2 cellular contexts compared by ENCODE assay signal in genomic region chr12:1591029-1591428, GRCh38.
TF ChIP-seq lines count a peak whose summit lies in the region.

No MANE protein-coding gene starts in this region.

TF ChIP-seq in SK-N-SH, 30 proteins besides CTCF, POLR2A, EP300 and RAD21 (continued from another document):
- TF ChIP-seq USF1 (IDR thresholded peaks at IDR 0.05; ENCODE audit: borderline replicate concordance, low read depth) (no peak), GABPA (IDR thresholded peaks at IDR 0.05; ENCODE audit: low read depth) (no peak), USF2 (IDR thresholded peaks at IDR 0.05; ENCODE audit: borderline replicate concordance, low read depth, low read length) (no peak), RCOR1 (IDR thresholded peaks at IDR 0.05; ENCODE audit: low read length) (no peak), MXI1 (IDR thresholded peaks at IDR 0.05; ENCODE audit: low read depth, low read length) (no peak), NFIC (IDR thresholded peaks at IDR 0.05; ENCODE audit: borderline replicate concordance) (no peak), POLR2AphosphoS5 (IDR thresholded peaks at IDR 0.05; ENCODE audit: low read depth, low read length) (no peak), SMC3 (IDR thresholded peaks at IDR 0.05; ENCODE audit: low read depth, low read length) (no peak), FOXJ3 (CRISPR knock-in tag; IDR thresholded peaks at IDR 0.05) (no peak), SIN3A (IDR thresholded peaks at IDR 0.05; ENCODE audit: borderline replicate concordance, low read depth, low read length) (no peak), TAF1 (IDR thresholded peaks at IDR 0.05; ENCODE audit: borderline replicate concordance, low read depth, low read length) (no peak)

TF ChIP-seq in endothelial cell of umbilical vein, 7 proteins besides CTCF, POLR2A, EP300 and RAD21 (continued from another document):
- no peak for TF ChIP-seq MAX (IDR thresholded peaks at IDR 0.05; ENCODE audit: insufficient read depth, insufficient read length)
- TF ChIP-seq POLR2AphosphoS5 (IDR thresholded peaks at IDR 0.05; ENCODE audit: insufficient read depth, low read depth, low read length) = no peak
- no peak for TF ChIP-seq MYC (IDR thresholded peaks at IDR 0.05; ENCODE audit: low read depth, low read length)
- TF ChIP-seq JUN (IDR thresholded peaks at IDR 0.05; ENCODE audit: borderline replicate concordance, insufficient read depth, insufficient read length, low read depth) = no peak
- TF ChIP-seq FOS (IDR thresholded peaks at IDR 0.05; ENCODE audit: borderline replicate concordance, insufficient read depth, low read length) = no peak
- no peak for TF ChIP-seq GATA2 (IDR thresholded peaks at IDR 0.05; ENCODE audit: insufficient read depth, insufficient read length, low read depth, low read length)
